In the genomic region with DNA sequence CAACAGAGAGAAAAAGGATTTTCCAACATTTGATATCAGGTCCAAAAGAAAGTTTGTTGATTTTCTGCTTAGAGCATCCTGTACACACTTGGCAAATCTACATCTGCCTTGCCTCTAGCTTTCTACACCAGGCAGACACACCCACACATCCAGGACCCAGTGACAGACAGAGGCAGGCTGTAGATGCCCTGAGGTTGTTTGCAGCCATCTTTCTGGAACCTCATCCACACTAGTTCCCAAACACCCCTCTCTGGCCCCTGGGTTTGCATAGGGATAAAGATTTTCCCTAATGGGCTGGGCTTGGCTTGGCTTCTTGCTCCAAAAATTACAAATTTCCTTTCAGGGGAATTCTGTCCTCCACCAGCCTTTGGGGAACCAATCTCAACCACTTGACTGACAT, we compare ENCODE assay signal across 1 cellular context.
TF ChIP-seq lines count a peak whose summit lies in the region.

No MANE protein-coding gene starts in this region.

TF ChIP-seq in IMR-90, 13 proteins besides CTCF, POLR2A, EP300 and RAD21 (continued from another document):
- TF ChIP-seq, protein P1, sequence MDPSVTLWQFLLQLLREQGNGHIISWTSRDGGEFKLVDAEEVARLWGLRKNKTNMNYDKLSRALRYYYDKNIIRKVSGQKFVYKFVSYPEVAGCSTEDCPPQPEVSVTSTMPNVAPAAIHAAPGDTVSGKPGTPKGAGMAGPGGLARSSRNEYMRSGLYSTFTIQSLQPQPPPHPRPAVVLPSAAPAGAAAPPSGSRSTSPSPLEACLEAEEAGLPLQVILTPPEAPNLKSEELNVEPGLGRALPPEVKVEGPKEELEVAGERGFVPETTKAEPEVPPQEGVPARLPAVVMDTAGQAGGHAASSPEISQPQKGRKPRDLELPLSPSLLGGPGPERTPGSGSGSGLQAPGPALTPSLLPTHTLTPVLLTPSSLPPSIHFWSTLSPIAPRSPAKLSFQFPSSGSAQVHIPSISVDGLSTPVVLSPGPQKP (IDR thresholded peaks at IDR 0.05; ENCODE audit: borderline replicate concordance, low read depth, low read length): no peak
- TF ChIP-seq CEBPB (IDR thresholded peaks at IDR 0.05; ENCODE audit: low read depth, low read length) (no peak), FOS (IDR thresholded peaks at IDR 0.05; ENCODE audit: low read depth, low read length) (no peak)
